36 cellular contexts compared by ENCODE assay signal in genomic region chr14:20118795-20119194, GRCh38. TPM values are rescaled to one million over a fixed set of nuclear protein-coding genes. Genes with fewer than 3 reads are reported as not detected.
"Had no signal": no experiment of that assay in that cellular context is flagged by ENCODE, and none has a peak within 500 bp of the region (broad histone marks: within the 10 kb centered on the region; RNA-seq: fewer than 3 reads in every experiment).

No MANE protein-coding gene starts in this region.

- ATAC-seq: activated CD8-positive, alpha-beta T cell treated with anti-CD3 and anti-CD28 coated beads for 36 hours; activated T-cell treated with anti-CD3 and anti-CD28 coated beads, Interleukin-2, amount 50 U/mL, for 72 hours; activated T-helper 17 cell treated with anti-CD3 and anti-CD28 coated beads, Interleukin-2, amount 50 U/mL, for 72 hours had no signal

- H3K27me3 ChIP-seq: ascending aorta, cardiac muscle cell, colonic mucosa had no signal

- DNase-seq: activated CD4-positive, alpha-beta T cell treated with anti-CD3 and anti-CD28 coated beads for 1 hour; activated CD4-positive, alpha-beta T cell treated with anti-CD3 and anti-CD28 coated beads for 48 hours; activated CD4-positive, alpha-beta T cell treated with anti-CD3 and anti-CD28 coated beads, Interleukin-2, amount 50 U/mL, for 4 hours; activated CD4-positive, CD25-positive, alpha-beta regulatory T cell; activated CD8-positive, alpha-beta T cell treated with anti-CD3 and anti-CD28 coated beads for 36 hours; activated effector memory CD4-positive, alpha-beta T cell treated with anti-CD3 and anti-CD28 coated beads, Interleukin-2, amount 50 U/mL, for 16 hours; activated naive CD4-positive, alpha-beta T cell; activated naive CD4-positive, alpha-beta T cell treated with anti-CD3 and anti-CD28 coated beads, Interleukin-2, amount 50 U/mL, for 16 hours; activated naive CD8-positive, alpha-beta T cell treated with anti-CD3 and anti-CD28 coated beads for 36 hours; activated T-cell treated with anti-CD3 and anti-CD28 coated beads, Interleukin-2, amount 50 U/mL, for 1 hour; activated T-cell treated with anti-CD3 and anti-CD28 coated beads, Interleukin-2, amount 50 U/mL, for 72 hours; amniotic stem cell; colonic mucosa; MM.1S; MV-4-11; NCI-H1092 treated with DMSO at 0.1 percent for 48 hours; NCI-H1417 treated with DMSO at 0.1 percent for 48 hours; NCI-H187 treated with DMSO at 0.1 percent for 48 hours; NCI-H2081; NCI-H510A; NCI-H526; NCI-H748 treated with DMSO at 0.1 percent for 48 hours; NK-92 treated with Interleukin-12 subunit alpha and Interleukin-12 subunit beta, amount 100 ng/mL, for 24 hours; Right ventricle myocardium superior; SW 1271; T-helper 1 cell; T-helper 2 cell; T-helper 9 cell; WERI-Rb-1 had no signal

- H3K4me3 Mint-ChIP-seq: activated CD8-positive, alpha-beta T cell treated with anti-CD3 and anti-CD28 coated beads for 36 hours; activated naive CD8-positive, alpha-beta T cell treated with anti-CD3 and anti-CD28 coated beads for 36 hours; activated T-cell treated with anti-CD3 and anti-CD28 coated beads, Interleukin-2, amount 50 U/mL, for 72 hours; activated T-helper 17 cell treated with anti-CD3 and anti-CD28 coated beads, Interleukin-2, amount 50 U/mL, for 72 hours; central memory CD8-positive, alpha-beta T cell had no signal

- H3K27ac ChIP-seq: ascending aorta, cardiac muscle cell, colonic mucosa, WERI-Rb-1 had no signal

- H3K36me3 ChIP-seq: ascending aorta, cardiac muscle cell, colonic mucosa, WERI-Rb-1 had no signal

- H3K4me3 ChIP-seq: ascending aorta, cardiac muscle cell, colonic mucosa had no signal

- H3K4me1 ChIP-seq: ascending aorta, colonic mucosa had no signal

- H3K4me1 Mint-ChIP-seq: activated naive CD8-positive, alpha-beta T cell treated with anti-CD3 and anti-CD28 coated beads for 36 hours; activated T-helper 17 cell treated with anti-CD3 and anti-CD28 coated beads, Interleukin-2, amount 50 U/mL, for 72 hours; central memory CD8-positive, alpha-beta T cell had no signal

- H3K9me3 ChIP-seq: colonic mucosa had no signal

- H3K27ac Mint-ChIP-seq: activated CD8-positive, alpha-beta T cell treated with anti-CD3 and anti-CD28 coated beads for 36 hours; activated naive CD8-positive, alpha-beta T cell treated with anti-CD3 and anti-CD28 coated beads for 36 hours; activated T-cell treated with anti-CD3 and anti-CD28 coated beads, Interleukin-2, amount 50 U/mL, for 72 hours; activated T-helper 17 cell treated with anti-CD3 and anti-CD28 coated beads, Interleukin-2, amount 50 U/mL, for 72 hours had no signal

RNA-seq across cellular contexts. Expression of gene OR4K17, which starts 8.3 kb away (rescaled TPM):
- total RNA-seq: activated CD8-positive, alpha-beta memory T cell treated with anti-CD3 and anti-CD28 coated beads for 36 hours; activated CD8-positive, alpha-beta T cell treated with anti-CD3 and anti-CD28 coated beads for 36 hours; activated naive CD8-positive, alpha-beta T cell treated with anti-CD3 and anti-CD28 coated beads for 36 hours; activated T-cell treated with anti-CD3 and anti-CD28 coated beads, Interleukin-2, amount 50 U/mL, for 72 hours; activated T-helper 17 cell treated with anti-CD3 and anti-CD28 coated beads, Interleukin-2, amount 50 U/mL, for 72 hours; ascending aorta; cardiac muscle cell; chondrocyte; colonic mucosa; LHCN-M2; Right ventricle myocardium superior had no signal
- polyA plus RNA-seq: cardiac muscle cell had no signal

RNA-seq across cellular contexts. Expression of gene OR4N5, which starts 19.8 kb away (rescaled TPM):
- total RNA-seq: activated CD8-positive, alpha-beta memory T cell treated with anti-CD3 and anti-CD28 coated beads for 36 hours; activated CD8-positive, alpha-beta T cell treated with anti-CD3 and anti-CD28 coated beads for 36 hours; activated naive CD8-positive, alpha-beta T cell treated with anti-CD3 and anti-CD28 coated beads for 36 hours; activated T-cell treated with anti-CD3 and anti-CD28 coated beads, Interleukin-2, amount 50 U/mL, for 72 hours; activated T-helper 17 cell treated with anti-CD3 and anti-CD28 coated beads, Interleukin-2, amount 50 U/mL, for 72 hours; ascending aorta; cardiac muscle cell; chondrocyte; colonic mucosa; LHCN-M2; Right ventricle myocardium superior had no signal
- polyA plus RNA-seq: cardiac muscle cell had no signal

RNA-seq across cellular contexts. Expression of gene OR4L1, which starts 59.0 kb away (rescaled TPM):
- total RNA-seq: activated CD8-positive, alpha-beta memory T cell treated with anti-CD3 and anti-CD28 coated beads for 36 hours; activated CD8-positive, alpha-beta T cell treated with anti-CD3 and anti-CD28 coated beads for 36 hours; activated naive CD8-positive, alpha-beta T cell treated with anti-CD3 and anti-CD28 coated beads for 36 hours; activated T-cell treated with anti-CD3 and anti-CD28 coated beads, Interleukin-2, amount 50 U/mL, for 72 hours; activated T-helper 17 cell treated with anti-CD3 and anti-CD28 coated beads, Interleukin-2, amount 50 U/mL, for 72 hours; ascending aorta; cardiac muscle cell; chondrocyte; colonic mucosa; LHCN-M2; Right ventricle myocardium superior had no signal
- polyA plus RNA-seq: cardiac muscle cell had no signal
